8 cellular contexts compared by ENCODE assay signal in genomic region chr2:42493885-42494433, GRCh38. TPM values are rescaled to one million over a fixed set of nuclear protein-coding genes. Genes with fewer than 3 reads are reported as not detected.
DNase-seq lines count a peak whose midpoint lies in the region; ATAC-seq, FAIRE-seq and TF ChIP-seq lines count a peak whose summit lies in the region.

Gene KCNG3, minus strand, starts transcription at chr2:42493982. Its CDS starts 481 bp downstream, at chr2:42493501.

- H3K27ac Mint-ChIP-seq in HFFc6 = no peak within 1 kb of the TSS

- in situ Hi-C loops in HepG2 (cut with HindIII; ENCODE audit: extremely low pct_ligation_motif_present, low pct_unique_long_range_greater_than_20kb) = loop anchor here (5.0 kb wide), 1 partner anchor 168 kb away; no protein-coding TSS in a partner anchor

- H3K4me1 Mint-ChIP-seq in HFFc6 (ENCODE audit: low read depth) = peaks cover 12% of the 10 kb centered on the region

- POLR2A ChIA-PET in HepG2 (lab: Yijun Ruan, JAX) = interaction anchor here (1.0 to 2.5 kb wide), 4 partner anchors 11 to 298 kb away, joined by 3 to 19 read pairs (median 4); partner anchors contain the start of gene HAAO

- H3K9me3 Mint-ChIP-seq in HFFc6 = no peaks in the 10 kb centered on the region

- no TSS peak for BruUV-seq in HepG2 (replicated peaks; lab: Mats Ljungman, UMichigan)

- TF ChIP-seq RAD21 in HepG2 (CRISPR knock-in tag; IDR thresholded peaks at IDR 0.05) = no peak; the same call in 1 of the 2 replicates

- no peaks in the 10 kb centered on the region for H3K36me3 ChIP-seq in HepG2 (replicated peaks in 1 of 2; ENCODE audit: control insufficient read depth in 1 of 2, insufficient read depth in 2 of 2, low read length in 2 of 2)

- H4K20me1 ChIP-seq in HepG2 (ENCODE audit: insufficient read depth, low read length) = no peaks in the 10 kb centered on the region

- intact Hi-C loops in HepG2 (cut with micrococcal nuclease; ENCODE audit: unreplicated experiment) = loop anchor here (2.0 to 10.0 kb wide), 3 partner anchors 73 to 132 kb away; partner anchors contain the start of gene COX7A2L

- TF ChIP-seq EP300 in HepG2 (IDR thresholded peaks at IDR 0.05; ENCODE audit: low read depth in 2 of 2, low read length in 2 of 2) = peak in 1 of 2 experiments; percentile 47; a peak in 1 of 4 replicates
- TF ChIP-seq EP300 in HepG2 (CRISPR knock-in tag; IDR thresholded peaks at IDR 0.05; ENCODE audit: borderline replicate concordance) = no peak

- H2AFZ ChIP-seq in HepG2 (ENCODE audit: low read length) = peak within 1 kb of the TSS; percentile 62

- peak; percentile 89 for ATAC-seq in HepG2

- peak; percentile 78 to 86 for TF ChIP-seq POLR2A in HepG2 (IDR thresholded peaks at IDR 0.05; ENCODE audit: insufficient read depth in 1 of 2, low read depth in 2 of 2, low read length in 2 of 2)

- peak within 1 kb of the TSS; percentile 75 to 88 (median 86) for H3K4me3 ChIP-seq in HepG2 (replicated peaks in 1 of 3; ENCODE audit: insufficient read depth in 1 of 3, low read depth in 2 of 3, low read length in 3 of 3)

- H3K27me3 Mint-ChIP-seq in HFFc6 (ENCODE audit: insufficient read depth) = peaks cover 18% of the 10 kb centered on the region

- H3K4me1 ChIP-seq in HepG2 (ENCODE audit: insufficient read depth, low read length) = peaks cover 79% of the 10 kb centered on the region

- FAIRE-seq in HepG2 (lab: Jason Lieb, UNC) = no peak

- H3K36me3 Mint-ChIP-seq in HFFc6 (ENCODE audit: low read depth) = no peaks in the 10 kb centered on the region

- H3K4me3 Mint-ChIP-seq in HFFc6 = peak within 1 kb of the TSS; percentile 87

- H3K9ac ChIP-seq in HepG2 (ENCODE audit: insufficient read depth, low read depth, low read length) = peak within 1 kb of the TSS; percentile 82

- CTCF ChIA-PET in HepG2 (lab: Yijun Ruan, JAX; ENCODE audit: low intra/inter-chr PET ratio, low total read pairs) = interaction anchor here (1.2 to 3.1 kb wide), 2 partner anchors 20 to 169 kb away, joined by 3 to 28 read pairs; no protein-coding TSS in a partner anchor

- H3K27me3 ChIP-seq in HepG2 (ENCODE audit: control insufficient read depth in 1 of 2, insufficient read depth in 2 of 2, low read length in 2 of 2) = no peaks in the 10 kb centered on the region

- TF ChIP-seq CTCF in HFFc6 (IDR thresholded peaks at IDR 0.05) (no peak), HepG2 (CRISPR knock-in tag; IDR thresholded peaks at IDR 0.05) (0 out of 2 replicates have a peak, but pooled peaks have one; percentile 13)

- peak within 1 kb of the TSS; percentile 95 for H3K4me2 ChIP-seq in HepG2 (ENCODE audit: low read depth, low read length)

- DNase-seq in EL (peak; percentile 43), HFFc6 (no peak), NCI-H1694 treated with DMSO at 0.1 percent for 48 hours (lab: John Stamatoyannopoulos, UW) (peak; percentile 63), HepG2 (ENCODE audit: low spot score) (peak; percentile 58), SIG-M5 (lab: John Stamatoyannopoulos, UW) (no peak)
- peak in 3 of 4 experiments; percentile 18 to 39 (median 27) for DNase-seq in activated CD4-positive, CD25-positive, alpha-beta regulatory T cell (lab: John Stamatoyannopoulos, UW)
- DNase-seq in central memory CD4-positive, alpha-beta T cell = peak; percentile 46
- DNase-seq in stimulated activated CD4-positive, alpha-beta T cell treated with anti-CD3 and anti-CD28 coated beads, Interleukin-4, amount 100 ng/mL, for 48 hours (ENCODE audit: low read depth in 2 of 2) = peak; percentile 55 to 58

- WGBS in HepG2 (ENCODE audit: low lambda C conversion rate) = 1% methylated on average over 20 of the region's 70 CpGs

- H3K79me2 ChIP-seq in HepG2 (ENCODE audit: insufficient read depth, low read length) = peaks cover 45% of the 10 kb centered on the region

- H3K9me3 ChIP-seq in HepG2 (ENCODE audit: low read length) = no peaks in the 10 kb centered on the region

- peak within 1 kb of the TSS; percentile 77 for H3K27ac ChIP-seq in HepG2 (ENCODE audit: extremely low read length, insufficient read depth, low read length)

TF ChIP-seq in HepG2, 621 proteins besides CTCF, POLR2A, EP300 and RAD21 (continues in another document):
- TF ChIP-seq CCDC6 (CRISPR knock-in tag; IDR thresholded peaks at IDR 0.05) (peak; percentile 67; the same call in 1 of the 2 replicates), KLF11 (CRISPR knock-in tag; IDR thresholded peaks at IDR 0.05) (no peak), BCL3 (CRISPR knock-in tag; IDR thresholded peaks at IDR 0.05) (no peak), ZNF589 (CRISPR knock-in tag; conservative IDR thresholded peaks at IDR 0.05) (peak; percentile 74; the same call in 1 of the 2 replicates), ZBTB14 (CRISPR knock-in tag; IDR thresholded peaks at IDR 0.05) (0 out of 2 replicates have a peak, but pooled peaks have one; percentile 14), ZNF33B (CRISPR knock-in tag; IDR thresholded peaks at IDR 0.05) (no peak), STAG1 (CRISPR knock-in tag; IDR thresholded peaks at IDR 0.05) (peak; percentile 5; the same call in 1 of the 2 replicates), NFYC (CRISPR knock-in tag; IDR thresholded peaks at IDR 0.05) (no peak; the same call in 1 of the 2 replicates), ARID5B (CRISPR knock-in tag; IDR thresholded peaks at IDR 0.05) (peak; percentile 26)

RNA-seq across cellular contexts. Expression of gene KCNG3, which starts in this region (rescaled TPM):
- total RNA-seq in HFFc6 (2021; fragmentation: NEBNext Ultra II Directional; extraction: Animal tissue kit (Norgen Biotek cat#: 25700)) = not detected
- 4.8 and 5.2 TPM in 2 replicates for total RNA-seq in HepG2 (2016; rRNA removed; fragmentation: Illumina TruSeq; extraction: Trizol)
- 0.44 and 0.71 TPM in 2 replicates for total RNA-seq in HepG2 (2016; cell fraction: cytosol; rRNA removed; fragmentation: Illumina TruSeq; extraction: Trizol; ENCODE audit: low read depth)
- 4.2 and 5.9 TPM in 2 replicates for total RNA-seq in HepG2 (2016; cell fraction: insoluble cytoplasmic fraction; rRNA removed; fragmentation: Illumina TruSeq; extraction: Trizol)
- 2.2 and 2.3 TPM in 2 replicates for total RNA-seq in HepG2 (2016; cell fraction: membrane; rRNA removed; fragmentation: Illumina TruSeq; extraction: Trizol)
- total RNA-seq in HepG2 (2016; cell fraction: nucleus; rRNA removed; fragmentation: Illumina TruSeq; extraction: Trizol) = 11.7 and 11.8 TPM in 2 replicates
- 2.7 and 2.8 TPM in 2 replicates for polyA plus RNA-seq in HepG2 (2011; rRNA removed)
- 1.7 and 2.1 TPM in 2 replicates for polyA plus RNA-seq in HepG2 (2011; cell fraction: cytosol; rRNA removed)
- polyA plus RNA-seq in HepG2 (2011; cell fraction: nucleus; rRNA removed) = 4.4 and 4.7 TPM in 2 replicates
- polyA plus RNA-seq in HepG2 (2012) = 1.6 and 2.1 TPM in 2 replicates
- 0.23 and 0.29 TPM in 2 replicates for polyA plus RNA-seq in HepG2 (2016; cell fraction: cytosol; fragmentation: Illumina TruSeq; extraction: Trizol; ENCODE audit: low read depth)
- polyA plus RNA-seq in HepG2 (2016; cell fraction: insoluble cytoplasmic fraction; fragmentation: Illumina TruSeq; extraction: Trizol; ENCODE audit: low read depth) = 2.7 and 3.2 TPM in 2 replicates
- polyA plus RNA-seq in HepG2 (2016; cell fraction: membrane; fragmentation: Illumina TruSeq; extraction: Trizol; ENCODE audit: low read depth) = 0.87 and 1.0 TPM in 2 replicates
- 3.4 and 4.0 TPM in 2 replicates for polyA plus RNA-seq in HepG2 (2016; cell fraction: nucleus; fragmentation: Illumina TruSeq; extraction: Trizol; ENCODE audit: insufficient read depth, low read depth)
- polyA minus RNA-seq in HepG2 (2011; rRNA and poly(A)+ RNA removed; ENCODE audit: low replicate concordance) = 0.07 and 12.2 TPM in 2 replicates
- 7.5 and 7.8 TPM in 2 replicates for polyA minus RNA-seq in HepG2 (2011; cell fraction: cytosol; rRNA and poly(A)+ RNA removed)
- 22.9 and 23.8 TPM in 2 replicates for polyA minus RNA-seq in HepG2 (2011; cell fraction: nucleus; rRNA and poly(A)+ RNA removed)

Comparison
In these comparisons a context has a peak if more than half of its experiments do, and no peak if none do; other contexts are left out.
1. DNase-seq: peak in EL (single experiment), NCI-H1694 treated with DMSO at 0.1 percent for 48 hours (single experiment), activated CD4-positive, CD25-positive, alpha-beta regulatory T cell (3 of 4), central memory CD4-positive, alpha-beta T cell (single experiment), HepG2 (single experiment) and stimulated activated CD4-positive, alpha-beta T cell treated with anti-CD3 and anti-CD28 coated beads, Interleukin-4, amount 100 ng/mL, for 48 hours (2 of 2); none in HFFc6 (single experiment) and SIG-M5 (single experiment).